In the genomic region with DNA sequence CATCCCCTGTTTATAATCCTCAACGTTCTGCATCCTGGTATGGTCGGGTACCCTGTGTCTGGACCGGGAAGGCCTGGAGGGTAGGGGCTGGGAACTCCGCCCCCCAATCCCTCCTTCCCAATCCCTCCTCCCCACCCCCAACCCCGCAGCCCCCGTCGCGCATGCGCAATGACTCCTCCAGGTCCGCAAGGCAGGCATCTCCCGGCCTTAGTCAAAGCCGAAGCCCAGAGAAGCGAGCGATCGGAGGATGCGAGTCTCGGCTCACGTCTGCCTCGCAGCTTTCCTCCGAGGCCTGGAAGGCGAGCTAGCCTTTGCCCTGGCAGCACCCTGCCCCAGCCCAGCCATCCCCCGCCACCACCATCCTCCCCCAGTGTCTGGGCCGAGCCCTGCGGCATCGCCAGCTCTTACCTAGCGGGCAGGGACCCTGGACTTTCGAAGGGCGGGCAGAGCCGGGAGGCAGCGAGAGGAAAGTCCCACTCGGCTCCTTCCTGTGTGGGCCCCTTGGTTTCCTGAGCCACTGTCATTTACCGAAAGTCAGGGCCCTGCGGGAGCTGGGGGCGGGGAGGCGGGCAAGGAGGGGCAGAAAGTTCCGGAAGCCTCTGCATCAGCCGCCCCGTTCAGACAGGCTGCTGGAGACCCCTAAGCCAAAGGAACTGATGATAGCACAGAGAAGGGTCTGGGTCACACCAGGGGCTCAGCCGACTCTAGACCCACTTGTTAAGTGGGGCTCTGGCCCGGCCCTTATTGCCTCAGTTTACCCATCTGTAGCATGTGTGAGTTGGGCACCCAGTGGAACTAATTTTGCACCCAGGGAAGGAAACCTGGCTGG, we compare ENCODE assay signal across 8 cellular contexts. TPM values are rescaled to one million over a fixed set of nuclear protein-coding genes. Genes with fewer than 3 reads are reported as not detected.
DNase-seq lines count a peak whose midpoint lies in the region; ATAC-seq, FAIRE-seq and TF ChIP-seq lines count a peak whose summit lies in the region.

A gene (minus strand): TSS at position 445 of the 829 bp plus-strand sequence. CDS start 3,565 bp downstream, outside the sequence.

- peak within 1 kb of the TSS; percentile 54; the same call in 2 of the 3 replicates for H3K4me3 Mint-ChIP-seq in GM23338
- peak within 1 kb of the TSS; percentile 10 for H3K4me3 Mint-ChIP-seq in osteocyte (ENCODE audit: unreplicated experiment)

- H3K27me3 Mint-ChIP-seq in GM23338 (ENCODE audit: insufficient read depth, low read depth, poor library complexity) (peaks cover 19% of the 10 kb centered on the region), osteocyte (ENCODE audit: unreplicated experiment) (no peaks in the 10 kb centered on the region)

- H3K27ac ChIP-seq in GM23338 (ENCODE audit: low read depth) (no peak within 1 kb of the TSS), Peyer's patch (peak within 1 kb of the TSS; percentile 82 to 99 (median 88)), suprapubic skin (peak within 1 kb of the TSS; percentile 68)

- H3K9me3 ChIP-seq in Peyer's patch (no peaks in the 10 kb centered on the region), suprapubic skin (no peaks in the 10 kb centered on the region)

- no peaks in the 10 kb centered on the region for H4K20me1 ChIP-seq in GM23338 (replicated peaks; ENCODE audit: insufficient read depth)

- 9% methylated on average over 6 of the region's 40 CpGs for WGBS in suprapubic skin

- peak; percentile 84 for ATAC-seq in GM23338

- H3K4me2 ChIP-seq in GM23338, result peak within 1 kb of the TSS; percentile 83

- peaks cover 6% of the 10 kb centered on the region; the same call in 1 of the 2 replicates for H3K4me1 ChIP-seq in GM23338 (ENCODE audit: insufficient read depth)
- H3K4me1 ChIP-seq in Peyer's patch, result peaks cover 0 to 23% (median 10%) of the 10 kb centered on the region in 4 donors
- peaks cover 20% of the 10 kb centered on the region for H3K4me1 ChIP-seq in suprapubic skin

- H3K4me3 ChIP-seq in GM23338 (peak within 1 kb of the TSS; percentile 59), Peyer's patch (peak within 1 kb of the TSS; percentile 49 to 70 (median 54)), suprapubic skin (peak within 1 kb of the TSS; percentile 46)

- H3K36me3 Mint-ChIP-seq in GM23338 (ENCODE audit: low read depth) (no peaks in the 10 kb centered on the region), osteocyte (ENCODE audit: unreplicated experiment) (no peaks in the 10 kb centered on the region)

- no peak for FAIRE-seq in D721Med (lab: Jason Lieb, UNC)

- H3F3A ChIP-seq in GM23338 (replicated peaks; ENCODE audit: low read depth), result 0 out of 2 replicates have a peak, but pooled peaks cover 5% of the 10 kb centered on the region

- TF ChIP-seq EP300 in suprapubic skin (IDR thresholded peaks at IDR 0.05), result no peak

- H3K9me3 Mint-ChIP-seq in GM23338 (no peaks in the 10 kb centered on the region; the same call in 2 of the 3 replicates), osteocyte (ENCODE audit: unreplicated experiment) (no peaks in the 10 kb centered on the region)

- no peak for TF ChIP-seq POLR2A in Peyer's patch (IDR thresholded peaks at IDR 0.05)
- TF ChIP-seq POLR2A in suprapubic skin (IDR thresholded peaks at IDR 0.05), result no peak

- H3K4me1 Mint-ChIP-seq in GM23338, result peaks cover 4% of the 10 kb centered on the region
- H3K4me1 Mint-ChIP-seq in osteocyte (ENCODE audit: unreplicated experiment), result peaks cover 8% of the 10 kb centered on the region

- H3K27me3 ChIP-seq in GM23338 (ENCODE audit: insufficient read depth), result peaks cover 7% of the 10 kb centered on the region; the same call in 1 of the 2 replicates
- no peaks in the 10 kb centered on the region for H3K27me3 ChIP-seq in Peyer's patch
- H3K27me3 ChIP-seq in suprapubic skin, result peaks cover 3% of the 10 kb centered on the region

- no peaks in the 10 kb centered on the region for H3K79me2 ChIP-seq in GM23338 (replicated peaks; ENCODE audit: insufficient read depth)

- DNase-seq in D721Med (ENCODE audit: insufficient read length, low spot score) (peak; percentile 66), GM23338 (ENCODE audit: low spot score) (peak; percentile 94), Peyer's patch (peak; percentile 66 to 89 (median 89)), activated gamma-delta T cell treated with Interleukin-2 at 50 U/mL for 16 hours (peak; percentile 81), germinal center (ENCODE audit: low spot score) (peak; percentile 85), osteocyte (ENCODE audit: extremely low spot score, unreplicated experiment) (no peak), suprapubic skin (ENCODE audit: low spot score in 2 of 2) (no peak), NCI-H1930 (lab: John Stamatoyannopoulos, UW) (no peak)

- no peaks in the 10 kb centered on the region for H3K9me2 ChIP-seq in GM23338 (ENCODE audit: insufficient read depth)

- TF ChIP-seq CTCF in D721Med (IDR thresholded peaks at IDR 0.05; ENCODE audit: insufficient read depth, missing control alignments) (no peak), GM23338 (conservative IDR thresholded peaks at IDR 0.05; ENCODE audit: low read depth in 2 of 2) (no peak), Peyer's patch (IDR thresholded peaks at IDR 0.05) (no peak), osteocyte (IDR thresholded peaks at IDR 0.05) (no peak), suprapubic skin (IDR thresholded peaks at IDR 0.05) (no peak)

- H3K27ac Mint-ChIP-seq in GM23338, result no peak within 1 kb of the TSS
- peak within 1 kb of the TSS; percentile 56 for H3K27ac Mint-ChIP-seq in osteocyte (ENCODE audit: unreplicated experiment)

- peak within 1 kb of the TSS; percentile 94 for H2AFZ ChIP-seq in GM23338

- H3K36me3 ChIP-seq in GM23338 (ENCODE audit: insufficient read depth) (no peaks in the 10 kb centered on the region), Peyer's patch (no peaks in the 10 kb centered on the region), suprapubic skin (no peaks in the 10 kb centered on the region)

TF ChIP-seq in GM23338, 12 proteins besides CTCF, POLR2A, EP300 and RAD21:
- TF ChIP-seq POLR2AphosphoS5 (IDR thresholded peaks at IDR 0.05; ENCODE audit: low read depth) (peak; percentile 75), STAT1 (IDR thresholded peaks at IDR 0.05; ENCODE audit: unreplicated experiment) (no peak)

RNA-seq across cellular contexts. Expression of the gene that starts here (rescaled TPM):
- total RNA-seq in GM23338 (2014; rRNA removed; shearing (Covaris generic)), result 4.2 and 5.4 TPM in 2 replicates
- 2.8 and 2.9 TPM in 2 replicates for polyA plus RNA-seq in GM23338 (2016; fragmentation: Nextera tagmentation; extraction: Ambion mirVana)
- 10 to 100 TPM in 1 of 4 donors, 1 to 10 TPM in 3; 4.0 to 32.2 (median 5.4) TPM for total RNA-seq in Peyer's patch
- total RNA-seq in osteocyte, result 1.6 and 1.8 TPM in 2 replicates
- total RNA-seq in suprapubic skin, result 1 to 10 TPM; 1.0 to 4.0 (median 1.7) TPM

Comparison
In these comparisons a context has a peak if more than half of its experiments do, and no peak if none do; other contexts are left out.
1. DNase-seq: peak in D721Med (single experiment), GM23338 (single experiment), Peyer's patch (3 of 3), activated gamma-delta T cell treated with Interleukin-2 at 50 U/mL for 16 hours (single experiment) and germinal center (single experiment); none in osteocyte (single experiment), suprapubic skin (0 of 2) and NCI-H1930 (0 of 2).
2. Peak in every context shown above with its lines, with median percentiles within 50 percentile points of each other: H3K4me3 ChIP-seq.